1 cellular context compared by ENCODE assay signal in the genomic region with DNA sequence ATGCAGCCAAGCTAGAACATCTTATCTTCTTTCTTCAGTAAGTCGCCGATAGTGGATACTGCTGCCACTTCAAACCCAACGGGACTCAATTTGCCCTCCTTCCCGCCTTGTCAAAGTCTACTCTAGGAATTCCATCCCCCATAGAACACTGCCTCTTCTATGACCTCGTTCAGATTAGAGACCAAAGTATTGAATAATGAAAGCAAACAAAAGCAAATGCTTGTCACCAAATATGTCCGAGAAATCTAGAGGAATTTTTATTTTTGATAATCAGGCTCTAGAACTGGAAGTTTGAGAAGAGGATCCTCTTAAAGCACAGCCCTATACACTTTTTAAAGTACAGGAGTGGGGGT.
TF ChIP-seq lines count a peak whose summit lies in the region.

No MANE protein-coding gene starts in this region.

TF ChIP-seq in SK-N-SH, 30 proteins besides CTCF, POLR2A, EP300 and RAD21 (continued from another document):
- TF ChIP-seq, protein P1, sequence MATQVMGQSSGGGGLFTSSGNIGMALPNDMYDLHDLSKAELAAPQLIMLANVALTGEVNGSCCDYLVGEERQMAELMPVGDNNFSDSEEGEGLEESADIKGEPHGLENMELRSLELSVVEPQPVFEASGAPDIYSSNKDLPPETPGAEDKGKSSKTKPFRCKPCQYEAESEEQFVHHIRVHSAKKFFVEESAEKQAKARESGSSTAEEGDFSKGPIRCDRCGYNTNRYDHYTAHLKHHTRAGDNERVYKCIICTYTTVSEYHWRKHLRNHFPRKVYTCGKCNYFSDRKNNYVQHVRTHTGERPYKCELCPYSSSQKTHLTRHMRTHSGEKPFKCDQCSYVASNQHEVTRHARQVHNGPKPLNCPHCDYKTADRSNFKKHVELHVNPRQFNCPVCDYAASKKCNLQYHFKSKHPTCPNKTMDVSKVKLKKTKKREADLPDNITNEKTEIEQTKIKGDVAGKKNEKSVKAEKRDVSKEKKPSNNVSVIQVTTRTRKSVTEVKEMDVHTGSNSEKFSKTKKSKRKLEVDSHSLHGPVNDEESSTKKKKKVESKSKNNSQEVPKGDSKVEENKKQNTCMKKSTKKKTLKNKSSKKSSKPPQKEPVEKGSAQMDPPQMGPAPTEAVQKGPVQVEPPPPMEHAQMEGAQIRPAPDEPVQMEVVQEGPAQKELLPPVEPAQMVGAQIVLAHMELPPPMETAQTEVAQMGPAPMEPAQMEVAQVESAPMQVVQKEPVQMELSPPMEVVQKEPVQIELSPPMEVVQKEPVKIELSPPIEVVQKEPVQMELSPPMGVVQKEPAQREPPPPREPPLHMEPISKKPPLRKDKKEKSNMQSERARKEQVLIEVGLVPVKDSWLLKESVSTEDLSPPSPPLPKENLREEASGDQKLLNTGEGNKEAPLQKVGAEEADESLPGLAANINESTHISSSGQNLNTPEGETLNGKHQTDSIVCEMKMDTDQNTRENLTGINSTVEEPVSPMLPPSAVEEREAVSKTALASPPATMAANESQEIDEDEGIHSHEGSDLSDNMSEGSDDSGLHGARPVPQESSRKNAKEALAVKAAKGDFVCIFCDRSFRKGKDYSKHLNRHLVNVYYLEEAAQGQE (IDR thresholded peaks at IDR 0.05; ENCODE audit: low read depth, low read length), result no peak
- TF ChIP-seq GABPA (IDR thresholded peaks at IDR 0.05; ENCODE audit: low read depth), result no peak
- no peak for TF ChIP-seq JUND (IDR thresholded peaks at IDR 0.05)
- TF ChIP-seq, protein P2, sequence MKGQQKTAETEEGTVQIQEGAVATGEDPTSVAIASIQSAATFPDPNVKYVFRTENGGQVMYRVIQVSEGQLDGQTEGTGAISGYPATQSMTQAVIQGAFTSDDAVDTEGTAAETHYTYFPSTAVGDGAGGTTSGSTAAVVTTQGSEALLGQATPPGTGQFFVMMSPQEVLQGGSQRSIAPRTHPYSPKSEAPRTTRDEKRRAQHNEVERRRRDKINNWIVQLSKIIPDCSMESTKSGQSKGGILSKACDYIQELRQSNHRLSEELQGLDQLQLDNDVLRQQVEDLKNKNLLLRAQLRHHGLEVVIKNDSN (IDR thresholded peaks at IDR 0.05; ENCODE audit: borderline replicate concordance, low read depth), result no peak
- TF ChIP-seq SMC3 (IDR thresholded peaks at IDR 0.05; ENCODE audit: low read depth, low read length), result no peak
- no peak for TF ChIP-seq MEF2A (IDR thresholded peaks at IDR 0.05; ENCODE audit: borderline replicate concordance, low read depth)
- no peak for TF ChIP-seq NRF1 (IDR thresholded peaks at IDR 0.05; ENCODE audit: low read depth, low read length)
- TF ChIP-seq POLR2AphosphoS5 (IDR thresholded peaks at IDR 0.05; ENCODE audit: low read depth, low read length), result no peak
